8 cellular contexts compared by ENCODE assay signal in the genomic region with DNA sequence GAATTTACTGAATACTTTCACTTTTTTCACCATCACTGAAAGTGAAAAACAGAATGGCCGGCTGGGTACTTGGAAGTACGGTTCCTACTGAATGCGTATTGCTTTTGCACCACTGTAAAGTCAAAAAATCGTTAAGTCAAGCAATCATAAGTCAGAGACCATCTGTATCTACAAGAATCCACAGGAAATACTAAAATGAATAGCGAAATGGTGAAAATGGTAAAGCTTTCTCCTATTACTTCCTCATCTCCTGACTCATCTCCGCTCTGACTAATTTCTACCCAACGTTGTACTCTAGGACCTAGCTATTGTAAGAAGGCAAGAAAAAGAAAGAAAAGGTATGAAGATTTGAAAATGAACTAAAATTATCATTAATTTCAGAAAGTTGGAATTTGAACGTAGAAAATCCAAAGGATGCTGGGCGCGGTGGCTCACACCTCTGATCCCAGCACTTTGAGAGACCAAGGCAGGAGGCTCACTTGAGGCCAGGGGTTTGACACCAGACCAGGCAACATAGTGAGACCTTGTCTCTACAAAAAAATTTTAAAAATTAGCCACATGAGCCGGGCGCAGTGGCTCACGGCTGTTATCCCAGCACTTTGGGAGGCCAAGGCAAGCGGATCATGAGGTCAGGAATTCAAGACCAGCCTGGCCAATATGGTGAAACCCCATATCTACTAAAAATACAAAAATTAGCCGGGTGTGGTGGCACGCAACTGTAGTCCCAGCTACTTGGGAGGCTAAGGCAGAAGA. TPM values are rescaled to one million over a fixed set of nuclear protein-coding genes. Genes with fewer than 3 reads are reported as not detected.
DNase-seq lines count a peak whose midpoint lies in the region; ATAC-seq and TF ChIP-seq lines count a peak whose summit lies in the region.
"Had no signal": no experiment of that assay in that cellular context is flagged by ENCODE, and none has a peak within 500 bp of the region (broad histone marks: within the 10 kb centered on the region; RNA-seq: fewer than 3 reads in every experiment).

No MANE protein-coding gene starts in this region.

- TF ChIP-seq CTCF in GM13977 (IDR thresholded peaks at IDR 0.05; ENCODE audit: extremely low read depth, insufficient read depth, missing control alignments) (no peak), osteocyte (IDR thresholded peaks at IDR 0.05) (no peak)

- in situ Hi-C loops in GM13977 (cut with MboI; ENCODE audit: low pct_unique_long_range_greater_than_20kb, low sequenced_read_pairs, unreplicated experiment): loop anchor here (25.0 kb wide), 1 partner anchor 264 kb away; a partner anchor contains a TSS

- peak; percentile 69 for DNase-seq in GM13977 (ENCODE audit: low spot score)
- DNase-seq in KG1 (lab: John Stamatoyannopoulos, UW): peak; percentile 44
- no peak for DNase-seq in osteocyte (ENCODE audit: extremely low spot score, unreplicated experiment)
- DNase-seq: testis had no signal

- H3K4me1 Mint-ChIP-seq in activated T-helper 17 cell treated with anti-CD3 and anti-CD28 coated beads, Interleukin-2, amount 50 U/mL, for 72 hours: peaks cover 31% of the 10 kb centered on the region
- peaks cover 39% of the 10 kb centered on the region for H3K4me1 Mint-ChIP-seq in osteocyte (ENCODE audit: unreplicated experiment)

- no peaks in the 10 kb centered on the region for H3K27me3 Mint-ChIP-seq in activated T-helper 17 cell treated with anti-CD3 and anti-CD28 coated beads, Interleukin-2, amount 50 U/mL, for 72 hours
- no peaks in the 10 kb centered on the region for H3K27me3 Mint-ChIP-seq in osteocyte (ENCODE audit: unreplicated experiment)

- no peaks in the 10 kb centered on the region for H3K9me3 Mint-ChIP-seq in activated T-helper 17 cell treated with anti-CD3 and anti-CD28 coated beads, Interleukin-2, amount 50 U/mL, for 72 hours
- H3K9me3 Mint-ChIP-seq in osteocyte (ENCODE audit: unreplicated experiment): no peaks in the 10 kb centered on the region

- H3K36me3 Mint-ChIP-seq in activated T-helper 17 cell treated with anti-CD3 and anti-CD28 coated beads, Interleukin-2, amount 50 U/mL, for 72 hours (ENCODE audit: low read depth): peaks cover 14% of the 10 kb centered on the region
- no peaks in the 10 kb centered on the region for H3K36me3 Mint-ChIP-seq in osteocyte (ENCODE audit: unreplicated experiment)

- H3K4me3 Mint-ChIP-seq in activated T-helper 17 cell treated with anti-CD3 and anti-CD28 coated beads, Interleukin-2, amount 50 U/mL, for 72 hours: peak overlapping the region; percentile 77
- H3K4me3 Mint-ChIP-seq in osteocyte (ENCODE audit: unreplicated experiment): no peak overlapping the region

- peak; percentile 68 for ATAC-seq in activated T-helper 17 cell treated with anti-CD3 and anti-CD28 coated beads, Interleukin-2, amount 50 U/mL, for 72 hours (replicated peaks)
- ATAC-seq in HG02970 (IDR thresholded peaks at IDR 0.05; ENCODE audit: low FRiP score, unreplicated experiment) (no peak), GM18868 (IDR thresholded peaks at IDR 0.05; ENCODE audit: unreplicated experiment) (no peak), HG02852 (IDR thresholded peaks at IDR 0.05; ENCODE audit: unreplicated experiment) (no peak)

- H3K27ac Mint-ChIP-seq in activated T-helper 17 cell treated with anti-CD3 and anti-CD28 coated beads, Interleukin-2, amount 50 U/mL, for 72 hours: peak overlapping the region; percentile 90
- peak overlapping the region; percentile 85 for H3K27ac Mint-ChIP-seq in osteocyte (ENCODE audit: unreplicated experiment)

RNA-seq across cellular contexts. Expression of a gene that starts 5.3 kb away (rescaled TPM):
- 10 to 100 TPM; 49.2 to 58.6 TPM for total RNA-seq in activated T-helper 17 cell treated with anti-CD3 and anti-CD28 coated beads, Interleukin-2, amount 50 U/mL, for 72 hours
- 14.6 and 17.4 TPM in 2 replicates for total RNA-seq in osteocyte

RNA-seq across cellular contexts. Expression of a gene that starts 39.0 kb away (rescaled TPM):
- total RNA-seq in activated T-helper 17 cell treated with anti-CD3 and anti-CD28 coated beads, Interleukin-2, amount 50 U/mL, for 72 hours: 10 to 100 TPM; 46.5 to 49.5 TPM
- total RNA-seq in osteocyte: 0.16 and 0.24 TPM in 2 replicates

RNA-seq across cellular contexts. Expression of a gene that starts 40.6 kb away (rescaled TPM):
- total RNA-seq in activated T-helper 17 cell treated with anti-CD3 and anti-CD28 coated beads, Interleukin-2, amount 50 U/mL, for 72 hours: under 1 TPM; 0.54 to 0.85 TPM
- 7.5 and 7.7 TPM in 2 replicates for total RNA-seq in osteocyte

RNA-seq across cellular contexts. Expression of a gene that starts 48.0 kb away (rescaled TPM):
- under 1 TPM; 0.05 to 0.06 TPM for total RNA-seq in activated T-helper 17 cell treated with anti-CD3 and anti-CD28 coated beads, Interleukin-2, amount 50 U/mL, for 72 hours
- 145 and 183 TPM in 2 replicates for total RNA-seq in osteocyte

Comparison
In these comparisons a context has a peak if more than half of its experiments do, and no peak if none do; other contexts are left out.
1. RNA of a gene that starts 39.0 kb away (total RNA-seq): 46.5 to 49.5 TPM in activated T-helper 17 cell treated with anti-CD3 and anti-CD28 coated beads, Interleukin-2, amount 50 U/mL, for 72 hours; 0.16 to 0.24 TPM in osteocyte; every median in the first group is over 10 times any median in the second.